1 cellular context compared by ENCODE assay signal in genomic region chr5:68288756-68289134, GRCh38.
TF ChIP-seq lines count a peak whose summit lies in the region.

No MANE protein-coding gene starts in this region.

TF ChIP-seq in GM23338, 12 proteins besides CTCF, POLR2A, EP300 and RAD21 (continued from another document):
- TF ChIP-seq, protein P1, sequence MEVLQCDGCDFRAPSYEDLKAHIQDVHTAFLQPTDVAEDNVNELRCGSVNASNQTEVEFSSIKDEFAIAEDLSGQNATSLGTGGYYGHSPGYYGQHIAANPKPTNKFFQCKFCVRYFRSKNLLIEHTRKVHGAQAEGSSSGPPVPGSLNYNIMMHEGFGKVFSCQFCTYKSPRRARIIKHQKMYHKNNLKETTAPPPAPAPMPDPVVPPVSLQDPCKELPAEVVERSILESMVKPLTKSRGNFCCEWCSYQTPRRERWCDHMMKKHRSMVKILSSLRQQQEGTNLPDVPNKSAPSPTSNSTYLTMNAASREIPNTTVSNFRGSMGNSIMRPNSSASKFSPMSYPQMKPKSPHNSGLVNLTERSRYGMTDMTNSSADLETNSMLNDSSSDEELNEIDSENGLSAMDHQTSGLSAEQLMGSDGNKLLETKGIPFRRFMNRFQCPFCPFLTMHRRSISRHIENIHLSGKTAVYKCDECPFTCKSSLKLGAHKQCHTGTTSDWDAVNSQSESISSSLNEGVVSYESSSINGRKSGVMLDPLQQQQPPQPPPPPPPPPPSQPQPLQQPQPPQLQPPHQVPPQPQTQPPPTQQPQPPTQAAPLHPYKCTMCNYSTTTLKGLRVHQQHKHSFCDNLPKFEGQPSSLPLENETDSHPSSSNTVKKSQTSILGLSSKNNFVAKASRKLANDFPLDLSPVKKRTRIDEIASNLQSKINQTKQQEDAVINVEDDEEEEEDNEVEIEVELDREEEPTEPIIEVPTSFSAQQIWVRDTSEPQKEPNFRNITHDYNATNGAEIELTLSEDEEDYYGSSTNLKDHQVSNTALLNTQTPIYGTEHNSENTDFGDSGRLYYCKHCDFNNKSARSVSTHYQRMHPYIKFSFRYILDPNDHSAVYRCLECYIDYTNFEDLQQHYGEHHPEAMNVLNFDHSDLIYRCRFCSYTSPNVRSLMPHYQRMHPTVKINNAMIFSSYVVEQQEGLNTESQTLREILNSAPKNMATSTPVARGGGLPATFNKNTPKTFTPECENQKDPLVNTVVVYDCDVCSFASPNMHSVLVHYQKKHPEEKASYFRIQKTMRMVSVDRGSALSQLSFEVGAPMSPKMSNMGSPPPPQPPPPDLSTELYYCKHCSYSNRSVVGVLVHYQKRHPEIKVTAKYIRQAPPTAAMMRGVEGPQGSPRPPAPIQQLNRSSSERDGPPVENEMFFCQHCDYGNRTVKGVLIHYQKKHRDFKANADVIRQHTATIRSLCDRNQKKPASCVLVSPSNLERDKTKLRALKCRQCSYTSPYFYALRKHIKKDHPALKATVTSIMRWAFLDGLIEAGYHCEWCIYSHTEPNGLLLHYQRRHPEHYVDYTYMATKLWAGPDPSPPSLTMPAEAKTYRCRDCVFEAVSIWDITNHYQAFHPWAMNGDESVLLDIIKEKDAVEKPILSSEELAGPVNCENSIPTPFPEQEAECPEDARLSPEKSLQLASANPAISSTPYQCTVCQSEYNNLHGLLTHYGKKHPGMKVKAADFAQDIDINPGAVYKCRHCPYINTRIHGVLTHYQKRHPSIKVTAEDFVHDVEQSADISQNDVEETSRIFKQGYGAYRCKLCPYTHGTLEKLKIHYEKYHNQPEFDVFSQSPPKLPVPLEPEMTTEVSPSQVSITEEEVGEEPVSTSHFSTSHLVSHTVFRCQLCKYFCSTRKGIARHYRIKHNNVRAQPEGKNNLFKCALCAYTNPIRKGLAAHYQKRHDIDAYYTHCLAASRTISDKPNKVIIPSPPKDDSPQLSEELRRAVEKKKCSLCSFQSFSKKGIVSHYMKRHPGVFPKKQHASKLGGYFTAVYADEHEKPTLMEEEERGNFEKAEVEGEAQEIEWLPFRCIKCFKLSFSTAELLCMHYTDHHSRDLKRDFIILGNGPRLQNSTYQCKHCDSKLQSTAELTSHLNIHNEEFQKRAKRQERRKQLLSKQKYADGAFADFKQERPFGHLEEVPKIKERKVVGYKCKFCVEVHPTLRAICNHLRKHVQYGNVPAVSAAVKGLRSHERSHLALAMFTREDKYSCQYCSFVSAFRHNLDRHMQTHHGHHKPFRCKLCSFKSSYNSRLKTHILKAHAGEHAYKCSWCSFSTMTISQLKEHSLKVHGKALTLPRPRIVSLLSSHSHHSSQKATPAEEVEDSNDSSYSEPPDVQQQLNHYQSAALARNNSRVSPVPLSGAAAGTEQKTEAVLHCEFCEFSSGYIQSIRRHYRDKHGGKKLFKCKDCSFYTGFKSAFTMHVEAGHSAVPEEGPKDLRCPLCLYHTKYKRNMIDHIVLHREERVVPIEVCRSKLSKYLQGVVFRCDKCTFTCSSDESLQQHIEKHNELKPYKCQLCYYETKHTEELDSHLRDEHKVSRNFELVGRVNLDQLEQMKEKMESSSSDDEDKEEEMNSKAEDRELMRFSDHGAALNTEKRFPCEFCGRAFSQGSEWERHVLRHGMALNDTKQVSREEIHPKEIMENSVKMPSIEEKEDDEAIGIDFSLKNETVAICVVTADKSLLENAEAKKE (CRISPR knock-in tag; IDR thresholded peaks at IDR 0.05), result no peak
- TF ChIP-seq CREB1 (CRISPR knock-in tag; IDR thresholded peaks at IDR 0.05; ENCODE audit: low read depth) (no peak), EZH2phosphoT487 (IDR thresholded peaks at IDR 0.05; ENCODE audit: unreplicated experiment) (no peak), NANOG (IDR thresholded peaks at IDR 0.05; ENCODE audit: borderline replicate concordance) (no peak), JUNB (IDR thresholded peaks at IDR 0.05; ENCODE audit: unreplicated experiment) (no peak), EZH2 (IDR thresholded peaks at IDR 0.05; ENCODE audit: low read depth, unreplicated experiment) (no peak)
- TF ChIP-seq, protein P2, sequence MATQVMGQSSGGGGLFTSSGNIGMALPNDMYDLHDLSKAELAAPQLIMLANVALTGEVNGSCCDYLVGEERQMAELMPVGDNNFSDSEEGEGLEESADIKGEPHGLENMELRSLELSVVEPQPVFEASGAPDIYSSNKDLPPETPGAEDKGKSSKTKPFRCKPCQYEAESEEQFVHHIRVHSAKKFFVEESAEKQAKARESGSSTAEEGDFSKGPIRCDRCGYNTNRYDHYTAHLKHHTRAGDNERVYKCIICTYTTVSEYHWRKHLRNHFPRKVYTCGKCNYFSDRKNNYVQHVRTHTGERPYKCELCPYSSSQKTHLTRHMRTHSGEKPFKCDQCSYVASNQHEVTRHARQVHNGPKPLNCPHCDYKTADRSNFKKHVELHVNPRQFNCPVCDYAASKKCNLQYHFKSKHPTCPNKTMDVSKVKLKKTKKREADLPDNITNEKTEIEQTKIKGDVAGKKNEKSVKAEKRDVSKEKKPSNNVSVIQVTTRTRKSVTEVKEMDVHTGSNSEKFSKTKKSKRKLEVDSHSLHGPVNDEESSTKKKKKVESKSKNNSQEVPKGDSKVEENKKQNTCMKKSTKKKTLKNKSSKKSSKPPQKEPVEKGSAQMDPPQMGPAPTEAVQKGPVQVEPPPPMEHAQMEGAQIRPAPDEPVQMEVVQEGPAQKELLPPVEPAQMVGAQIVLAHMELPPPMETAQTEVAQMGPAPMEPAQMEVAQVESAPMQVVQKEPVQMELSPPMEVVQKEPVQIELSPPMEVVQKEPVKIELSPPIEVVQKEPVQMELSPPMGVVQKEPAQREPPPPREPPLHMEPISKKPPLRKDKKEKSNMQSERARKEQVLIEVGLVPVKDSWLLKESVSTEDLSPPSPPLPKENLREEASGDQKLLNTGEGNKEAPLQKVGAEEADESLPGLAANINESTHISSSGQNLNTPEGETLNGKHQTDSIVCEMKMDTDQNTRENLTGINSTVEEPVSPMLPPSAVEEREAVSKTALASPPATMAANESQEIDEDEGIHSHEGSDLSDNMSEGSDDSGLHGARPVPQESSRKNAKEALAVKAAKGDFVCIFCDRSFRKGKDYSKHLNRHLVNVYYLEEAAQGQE (IDR thresholded peaks at IDR 0.05; ENCODE audit: unreplicated experiment), result no peak
TF ChIP-seq in GM23338: peak in this region for 0.
